In genomic region chr5:143403357-143403606, GRCh38 we compare ENCODE assay signal across 8 cellular contexts. TPM values are rescaled to one million over a fixed set of nuclear protein-coding genes. Genes with fewer than 3 reads are reported as not detected.
DNase-seq lines count a peak whose midpoint lies in the region; ATAC-seq, FAIRE-seq and TF ChIP-seq lines count a peak whose summit lies in the region.

No MANE protein-coding gene starts in this region.

- TF ChIP-seq CTCF in astrocyte of the cerebellum (IDR thresholded peaks at IDR 0.05; ENCODE audit: low read depth, low read length, missing control alignments) (no peak), HepG2 (CRISPR knock-in tag; IDR thresholded peaks at IDR 0.05) (no peak)

- peaks cover 3% of the 10 kb centered on the region; the same call in 1 of the 2 replicates for H4K20me1 ChIP-seq in HepG2 (ENCODE audit: insufficient read depth, low read length)

- H3K27ac ChIP-seq in HepG2 (ENCODE audit: extremely low read length, insufficient read depth, low read length) (peak overlapping the region; percentile 96), thymus (ENCODE audit: low read depth) (peak overlapping the region; percentile 100)

- FAIRE-seq in HepG2 (lab: Jason Lieb, UNC), result no peak

- peak overlapping the region; percentile 84 for H3K27ac Mint-ChIP-seq in activated CD8-positive, alpha-beta memory T cell treated with anti-CD3 and anti-CD28 coated beads, Interleukin-2, amount 10 ng/mL, durations not matched to agents 7 days and 5 days

- peak; percentile 14 for ATAC-seq in activated CD8-positive, alpha-beta memory T cell treated with anti-CD3 and anti-CD28 coated beads, Interleukin-2, amount 10 ng/mL, durations not matched to agents 7 days and 5 days
- ATAC-seq in HG03342 (IDR thresholded peaks at IDR 0.05; ENCODE audit: unreplicated experiment) (peak; percentile 6), HepG2 (peak; percentile 37)

- in situ Hi-C loops in astrocyte of the cerebellum (cut with HindIII; ENCODE audit: low sequenced_read_pairs), result no loop called here
- in situ Hi-C loops in HepG2 (cut with HindIII; ENCODE audit: extremely low pct_ligation_motif_present, low pct_unique_long_range_greater_than_20kb), result no loop called here

- TF ChIP-seq EP300 in HepG2 (IDR thresholded peaks at IDR 0.05; ENCODE audit: low read depth in 2 of 2, low read length in 2 of 2) (no peak), HepG2 (CRISPR knock-in tag; IDR thresholded peaks at IDR 0.05; ENCODE audit: borderline replicate concordance) (no peak)

- POLR2A ChIA-PET in HepG2 (lab: Yijun Ruan, JAX), result interaction anchor here (1.3 to 2.7 kb wide), 9 partner anchors 10 to 277 kb away, joined by 3 to 13 read pairs (median 6); no protein-coding TSS in a partner anchor

- H3K27me3 Mint-ChIP-seq in activated CD8-positive, alpha-beta memory T cell treated with anti-CD3 and anti-CD28 coated beads, Interleukin-2, amount 10 ng/mL, durations not matched to agents 7 days and 5 days, result no peaks in the 10 kb centered on the region

- peak overlapping the region; percentile 87 for H3K4me2 ChIP-seq in HepG2 (ENCODE audit: low read depth, low read length)

- H3K4me1 Mint-ChIP-seq in activated CD8-positive, alpha-beta memory T cell treated with anti-CD3 and anti-CD28 coated beads, Interleukin-2, amount 10 ng/mL, durations not matched to agents 7 days and 5 days, result peaks cover 55% of the 10 kb centered on the region

- DNase-seq in activated CD8-positive, alpha-beta memory T cell treated with anti-CD3 and anti-CD28 coated beads, Interleukin-2, amount 10 ng/mL, durations not matched to agents 7 days and 5 days, result no peak
- DNase-seq in activated CD8-positive, alpha-beta memory T cell treated with anti-CD3 and anti-CD28 coated beads, Interleukin-2, amount 50 U/mL, for 48 hours, result no peak
- DNase-seq in astrocyte of the cerebellum (ENCODE audit: low read depth) (no peak), HepG2 (ENCODE audit: low spot score) (no peak)
- no peak for DNase-seq in activated effector memory CD4-positive, alpha-beta T cell treated with Interleukin-2 at 50 U/mL for 16 hours
- DNase-seq in stimulated activated CD8-positive, alpha-beta memory T cell treated with anti-CD3 and anti-CD28 coated beads, Interleukin-4, amount 100 ng/mL, for 48 hours, result no peak

- no peak overlapping the region for H2AFZ ChIP-seq in HepG2 (ENCODE audit: low read length)

- H3K36me3 ChIP-seq in HepG2 (replicated peaks in 1 of 2; ENCODE audit: control insufficient read depth in 1 of 2, insufficient read depth in 2 of 2, low read length in 2 of 2), result no peaks in the 10 kb centered on the region
- H3K36me3 ChIP-seq in thymus (ENCODE audit: control insufficient read depth, insufficient read depth), result peaks cover 8% of the 10 kb centered on the region

- H3K27me3 ChIP-seq in HepG2 (ENCODE audit: control insufficient read depth in 1 of 2, insufficient read depth in 2 of 2, low read length in 2 of 2) (no peaks in the 10 kb centered on the region; a peak in 1 of 5 replicates), thymus (ENCODE audit: control insufficient read depth, insufficient read depth) (no peaks in the 10 kb centered on the region)

- WGBS in HepG2 (ENCODE audit: low lambda C conversion rate), result 10% methylated on average over 2 of the region's 29 CpGs
- under 1% methylated on average over 29 of the region's 29 CpGs for WGBS in thymus

- peaks cover 45% of the 10 kb centered on the region for H3K79me2 ChIP-seq in HepG2 (ENCODE audit: insufficient read depth, low read length)

- BruUV-seq in HepG2 (replicated peaks; lab: Mats Ljungman, UMichigan), result no TSS peak

- peaks cover 38% of the 10 kb centered on the region for H3K36me3 Mint-ChIP-seq in activated CD8-positive, alpha-beta memory T cell treated with anti-CD3 and anti-CD28 coated beads, Interleukin-2, amount 10 ng/mL, durations not matched to agents 7 days and 5 days

- intact Hi-C loops in HepG2 (cut with micrococcal nuclease; ENCODE audit: unreplicated experiment), result loop anchor here (2.0 to 10.0 kb wide), 6 partner anchors 96 to 481 kb away; no protein-coding TSS in a partner anchor

- TF ChIP-seq RAD21 in HepG2 (CRISPR knock-in tag; IDR thresholded peaks at IDR 0.05), result no peak

- peak overlapping the region; percentile 88 for H3K4me3 Mint-ChIP-seq in activated CD8-positive, alpha-beta memory T cell treated with anti-CD3 and anti-CD28 coated beads, Interleukin-2, amount 10 ng/mL, durations not matched to agents 7 days and 5 days

- H3K9ac ChIP-seq in HepG2 (ENCODE audit: insufficient read depth, low read depth, low read length), result peak overlapping the region; percentile 91

- TF ChIP-seq POLR2A in HepG2 (IDR thresholded peaks at IDR 0.05; ENCODE audit: insufficient read depth in 1 of 2, low read depth in 2 of 2, low read length in 2 of 2), result no peak

- H3K9me3 ChIP-seq in HepG2 (ENCODE audit: low read length), result no peaks in the 10 kb centered on the region
- no peaks in the 10 kb centered on the region for H3K9me3 ChIP-seq in thymus (ENCODE audit: control insufficient read depth)

- H3K9me3 Mint-ChIP-seq in activated CD8-positive, alpha-beta memory T cell treated with anti-CD3 and anti-CD28 coated beads, Interleukin-2, amount 10 ng/mL, durations not matched to agents 7 days and 5 days (ENCODE audit: low read depth), result no peaks in the 10 kb centered on the region

- peak overlapping the region; percentile 82 for H3K4me3 ChIP-seq in astrocyte of the cerebellum (ENCODE audit: low read depth, low read length)
- H3K4me3 ChIP-seq in HepG2 (replicated peaks in 1 of 3; ENCODE audit: insufficient read depth in 1 of 3, low read depth in 2 of 3, low read length in 3 of 3), result peak overlapping the region; percentile 80 to 96 (median 95)
- peak overlapping the region; percentile 77 for H3K4me3 ChIP-seq in thymus (ENCODE audit: low read length)

- peaks cover 49% of the 10 kb centered on the region for H3K4me1 ChIP-seq in HepG2 (ENCODE audit: insufficient read depth, low read length)
- H3K4me1 ChIP-seq in thymus (ENCODE audit: control insufficient read depth, insufficient read depth, low read length), result peaks cover 13% of the 10 kb centered on the region

- CTCF ChIA-PET in activated CD8-positive, alpha-beta memory T cell treated with anti-CD3 and anti-CD28 coated beads, Interleukin-2, amount 10 ng/mL, durations not matched to agents 7 days and 5 days (lab: Charles Lee), result interaction anchor here (0.7 to 2.9 kb wide), 19 partner anchors 10 to 426 kb away, joined by 3 to 30 read pairs (median 3); no protein-coding TSS in a partner anchor
- CTCF ChIA-PET in HepG2 (lab: Yijun Ruan, JAX; ENCODE audit: low intra/inter-chr PET ratio, low total read pairs), result no interaction called here

RNA-seq across cellular contexts. Expression of gene NR3C1, which starts 0.2 kb away (rescaled TPM):
- 10 to 100 TPM; 66.2 to 77.9 TPM for total RNA-seq in activated CD8-positive, alpha-beta memory T cell treated with anti-CD3 and anti-CD28 coated beads, Interleukin-2, amount 10 ng/mL, durations not matched to agents 7 days and 5 days
- 24.3 and 30.0 TPM in 2 replicates for total RNA-seq in HepG2 (2016; rRNA removed; fragmentation: Illumina TruSeq; extraction: Trizol)
- 34.6 and 40.8 TPM in 2 replicates for total RNA-seq in HepG2 (2016; cell fraction: cytosol; rRNA removed; fragmentation: Illumina TruSeq; extraction: Trizol; ENCODE audit: low read depth)
- 27.6 and 29.7 TPM in 2 replicates for total RNA-seq in HepG2 (2016; cell fraction: insoluble cytoplasmic fraction; rRNA removed; fragmentation: Illumina TruSeq; extraction: Trizol)
- total RNA-seq in HepG2 (2016; cell fraction: membrane; rRNA removed; fragmentation: Illumina TruSeq; extraction: Trizol), result 42.6 and 43.8 TPM in 2 replicates
- 41.0 and 41.5 TPM in 2 replicates for total RNA-seq in HepG2 (2016; cell fraction: nucleus; rRNA removed; fragmentation: Illumina TruSeq; extraction: Trizol)
- polyA plus RNA-seq in HepG2 (2011; rRNA removed) (8.9 and 10.0 TPM in 2 replicates), thymus (62.3 TPM)
- polyA plus RNA-seq in HepG2 (2011; cell fraction: cytosol; rRNA removed), result 4.5 and 7.8 TPM in 2 replicates
- polyA plus RNA-seq in HepG2 (2011; cell fraction: nucleus; rRNA removed), result 4.7 and 5.3 TPM in 2 replicates
- 17.8 and 19.1 TPM in 2 replicates for polyA plus RNA-seq in HepG2 (2012)
- polyA plus RNA-seq in HepG2 (2016; cell fraction: cytosol; fragmentation: Illumina TruSeq; extraction: Trizol; ENCODE audit: low read depth), result 0.48 and 0.52 TPM in 2 replicates
- 14.7 and 15.8 TPM in 2 replicates for polyA plus RNA-seq in HepG2 (2016; cell fraction: insoluble cytoplasmic fraction; fragmentation: Illumina TruSeq; extraction: Trizol; ENCODE audit: low read depth)
- 3.1 and 3.3 TPM in 2 replicates for polyA plus RNA-seq in HepG2 (2016; cell fraction: membrane; fragmentation: Illumina TruSeq; extraction: Trizol; ENCODE audit: low read depth)
- 11.1 and 11.7 TPM in 2 replicates for polyA plus RNA-seq in HepG2 (2016; cell fraction: nucleus; fragmentation: Illumina TruSeq; extraction: Trizol; ENCODE audit: insufficient read depth, low read depth)
- polyA minus RNA-seq in HepG2 (2011; rRNA and poly(A)+ RNA removed; ENCODE audit: low replicate concordance), result 13.6 and 58.6 TPM in 2 replicates
- polyA minus RNA-seq in HepG2 (2011; cell fraction: cytosol; rRNA and poly(A)+ RNA removed), result 18.9 and 21.2 TPM in 2 replicates
- 45.3 and 61.3 TPM in 2 replicates for polyA minus RNA-seq in HepG2 (2011; cell fraction: nucleus; rRNA and poly(A)+ RNA removed)
